8 cellular contexts compared by ENCODE assay signal in the genomic region with DNA sequence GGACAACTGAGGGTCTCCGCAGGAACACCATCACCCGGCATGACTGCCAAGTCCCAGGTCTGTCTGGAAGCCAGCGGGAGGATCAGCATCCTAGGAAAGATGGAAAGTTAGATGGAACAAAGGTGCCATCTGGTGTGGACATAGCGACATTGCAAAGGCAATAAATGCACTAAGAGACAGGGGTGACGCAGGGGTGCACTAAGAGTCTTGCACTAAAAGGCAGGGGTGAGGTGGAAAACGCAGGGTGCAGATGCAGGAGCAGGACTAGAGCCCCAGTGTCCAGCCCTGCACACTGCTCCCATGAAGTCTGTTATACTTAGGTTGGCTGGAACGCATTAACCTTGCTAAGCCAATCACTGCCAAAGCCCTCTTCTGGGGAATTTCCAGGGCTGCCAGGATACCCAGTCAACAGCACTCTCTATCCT. TPM values are rescaled to one million over a fixed set of nuclear protein-coding genes. Genes with fewer than 3 reads are reported as not detected.
DNase-seq lines count a peak whose midpoint lies in the region; ATAC-seq and TF ChIP-seq lines count a peak whose summit lies in the region.

No MANE protein-coding gene starts in this region.

- no peaks in the 10 kb centered on the region for H3K9me3 ChIP-seq in CD4-positive, CD25-positive, alpha-beta regulatory T cell (ENCODE audit: control insufficient read depth in 2 of 2, low read length in 2 of 2)
- no peaks in the 10 kb centered on the region for H3K9me3 ChIP-seq in HEK293 (ENCODE audit: control insufficient read depth, insufficient read depth, low read depth, low read length)

- peak overlapping the region in 2 of 3 donors; percentile 2 to 75 for H3K27ac Mint-ChIP-seq in CD4-positive, CD25-positive, alpha-beta regulatory T cell

- no peak overlapping the region for H3K4me3 Mint-ChIP-seq in CD4-positive, CD25-positive, alpha-beta regulatory T cell

- CTCF ChIA-PET in HEK293 (lab: Yijun Ruan, JAX) = interaction anchor here (0.6 to 11.3 kb wide), 12 partner anchors 9 to 296 kb away, joined by 3 to 180 read pairs (median 6); a partner anchor contains a TSS

- no peaks in the 10 kb centered on the region for H3K27me3 Mint-ChIP-seq in CD4-positive, CD25-positive, alpha-beta regulatory T cell

- H3K36me3 Mint-ChIP-seq in CD4-positive, CD25-positive, alpha-beta regulatory T cell = peaks cover 26% of the 10 kb centered on the region

- no peak overlapping the region for H3K27ac ChIP-seq in CD4-positive, CD25-positive, alpha-beta regulatory T cell (ENCODE audit: insufficient read depth, low read length, poor library complexity, severe bottlenecking)
- H3K27ac ChIP-seq in HEK293 (ENCODE audit: extremely low read depth, low read depth, low read length) = no peak overlapping the region

- intact Hi-C loops in head of caudate nucleus (cut with DNase I) = loop anchor here (1.0 to 10.0 kb wide), 2 partner anchors 84 to 298 kb away; a partner anchor contains a TSS

- POLR2A ChIA-PET in HEK293 (lab: Yijun Ruan, JAX) = interaction anchor here (2.8 kb wide), 1 partner anchor 56 kb away, joined by 8 read pairs; a partner anchor contains a TSS

- H3K9me3 Mint-ChIP-seq in CD4-positive, CD25-positive, alpha-beta regulatory T cell = no peaks in the 10 kb centered on the region

- H3K27me3 ChIP-seq in CD4-positive, CD25-positive, alpha-beta regulatory T cell (ENCODE audit: control insufficient read depth, insufficient read depth, low read length) = no peaks in the 10 kb centered on the region

- peaks cover 35% of the 10 kb centered on the region for H3K4me1 ChIP-seq in CD4-positive, CD25-positive, alpha-beta regulatory T cell (ENCODE audit: control insufficient read depth, insufficient read depth, low read length, poor library complexity, severe bottlenecking)
- H3K4me1 ChIP-seq in HEK293 (ENCODE audit: control insufficient read depth, insufficient read depth, low read length) = peaks cover 2% of the 10 kb centered on the region; the same call in 1 of the 2 replicates

- peaks cover 4 to 39% (median 29%) of the 10 kb centered on the region in 4 donors for H3K4me1 Mint-ChIP-seq in CD4-positive, CD25-positive, alpha-beta regulatory T cell

- no peak overlapping the region for H3K4me3 ChIP-seq in CD4-positive, CD25-positive, alpha-beta regulatory T cell (ENCODE audit: low read depth, low read length)
- no peak overlapping the region for H3K4me3 ChIP-seq in HEK293 (ENCODE audit: low read depth, low read length)

- TF ChIP-seq CTCF in HEK293 (tag by site-specific recombination; IDR thresholded peaks at IDR 0.05) = peak; percentile 51

- peaks cover 24% of the 10 kb centered on the region for H3K36me3 ChIP-seq in CD4-positive, CD25-positive, alpha-beta regulatory T cell (ENCODE audit: control insufficient read depth, insufficient read depth, low read length)
- peaks cover 7 to 37% of the 10 kb centered on the region in 2 experiments for H3K36me3 ChIP-seq in HEK293 (ENCODE audit: control insufficient read depth in 2 of 2, insufficient read depth in 1 of 2, low read length in 2 of 2)

- no peak for DNase-seq in CD4-positive, CD25-positive, alpha-beta regulatory T cell
- DNase-seq in UCSD-AML1 (lab: John Stamatoyannopoulos, UW; ENCODE audit: unreplicated experiment) (peak; percentile 18), head of caudate nucleus (peak; percentile 27 to 85 (median 62)), retina (peak; percentile 58), GM19238 (ENCODE audit: insufficient read length, low spot score) (no peak)
- no peak for DNase-seq in NK-92 treated with Interleukin-12 subunit alpha and Interleukin-12 subunit beta, amount 100 ng/mL, for 24 hours (lab: John Stamatoyannopoulos, UW)

- no peak for ATAC-seq in CD4-positive, CD25-positive, alpha-beta regulatory T cell (ENCODE audit: low read depth in 2 of 2)
- no peak for ATAC-seq in HG02870 (IDR thresholded peaks at IDR 0.05; ENCODE audit: unreplicated experiment)

TF ChIP-seq in HEK293, 187 proteins besides CTCF, POLR2A, EP300 and RAD21:
- peak; percentile 24 for TF ChIP-seq ZNF529 (tag by site-specific recombination; IDR thresholded peaks at IDR 0.05; ENCODE audit: insufficient replicate concordance)
- TF ChIP-seq ZIC2 (tag by site-specific recombination; IDR thresholded peaks at IDR 0.05) = 0 out of 2 replicates have a peak, but pooled peaks have one; percentile 31
- no peak for TF ChIP-seq ZNF184 (tag by site-specific recombination; IDR thresholded peaks at IDR 0.05)
- TF ChIP-seq, protein P1, sequence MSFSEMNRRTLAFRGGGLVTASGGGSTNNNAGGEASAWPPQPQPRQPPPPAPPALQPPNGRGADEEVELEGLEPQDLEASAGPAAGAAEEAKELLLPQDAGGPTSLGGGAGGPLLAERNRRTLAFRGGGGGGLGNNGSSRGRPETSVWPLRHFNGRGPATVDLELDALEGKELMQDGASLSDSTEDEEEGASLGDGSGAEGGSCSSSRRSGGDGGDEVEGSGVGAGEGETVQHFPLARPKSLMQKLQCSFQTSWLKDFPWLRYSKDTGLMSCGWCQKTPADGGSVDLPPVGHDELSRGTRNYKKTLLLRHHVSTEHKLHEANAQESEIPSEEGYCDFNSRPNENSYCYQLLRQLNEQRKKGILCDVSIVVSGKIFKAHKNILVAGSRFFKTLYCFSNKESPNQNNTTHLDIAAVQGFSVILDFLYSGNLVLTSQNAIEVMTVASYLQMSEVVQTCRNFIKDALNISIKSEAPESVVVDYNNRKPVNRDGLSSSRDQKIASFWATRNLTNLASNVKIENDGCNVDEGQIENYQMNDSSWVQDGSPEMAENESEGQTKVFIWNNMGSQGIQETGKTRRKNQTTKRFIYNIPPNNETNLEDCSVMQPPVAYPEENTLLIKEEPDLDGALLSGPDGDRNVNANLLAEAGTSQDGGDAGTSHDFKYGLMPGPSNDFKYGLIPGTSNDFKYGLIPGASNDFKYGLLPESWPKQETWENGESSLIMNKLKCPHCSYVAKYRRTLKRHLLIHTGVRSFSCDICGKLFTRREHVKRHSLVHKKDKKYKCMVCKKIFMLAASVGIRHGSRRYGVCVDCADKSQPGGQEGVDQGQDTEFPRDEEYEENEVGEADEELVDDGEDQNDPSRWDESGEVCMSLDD (tag by site-specific recombination; IDR thresholded peaks at IDR 0.05) = 0 out of 2 replicates have a peak, but pooled peaks have one; percentile 25
- no peak for TF ChIP-seq ZNF366 (tag by site-specific recombination; conservative IDR thresholded peaks at IDR 0.05)
- TF ChIP-seq, protein P2, sequence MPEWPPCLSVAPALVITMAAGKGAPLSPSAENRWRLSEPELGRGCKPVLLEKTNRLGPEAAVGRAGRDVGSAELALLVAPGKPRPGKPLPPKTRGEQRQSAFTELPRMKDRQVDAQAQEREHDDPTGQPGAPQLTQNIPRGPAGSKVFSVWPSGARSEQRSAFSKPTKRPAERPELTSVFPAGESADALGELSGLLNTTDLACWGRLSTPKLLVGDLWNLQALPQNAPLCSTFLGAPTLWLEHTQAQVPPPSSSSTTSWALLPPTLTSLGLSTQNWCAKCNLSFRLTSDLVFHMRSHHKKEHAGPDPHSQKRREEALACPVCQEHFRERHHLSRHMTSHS (tag by site-specific recombination; IDR thresholded peaks at IDR 0.05) = no peak
- TF ChIP-seq ZNF221 (tag by site-specific recombination; IDR thresholded peaks at IDR 0.05; ENCODE audit: borderline replicate concordance) = no peak
- no peak for TF ChIP-seq ZNF521 (tag by site-specific recombination; IDR thresholded peaks at IDR 0.05)
- no peak for TF ChIP-seq ZFP41 (tag by site-specific recombination; IDR thresholded peaks at IDR 0.05; ENCODE audit: borderline replicate concordance)
- TF ChIP-seq ZNF654 (tag by site-specific recombination; IDR thresholded peaks at IDR 0.05; ENCODE audit: low read depth) = peak; percentile 63

RNA-seq across cellular contexts. Expression of a gene that starts 15.5 kb away (rescaled TPM):
- 19.6 TPM for total RNA-seq in CD4-positive, CD25-positive, alpha-beta regulatory T cell
- 10 to 100 TPM; 70.5 to 98.3 (median 76.7) TPM for polyA plus RNA-seq in CD4-positive, CD25-positive, alpha-beta regulatory T cell

RNA-seq across cellular contexts. Expression of a gene that starts 28.9 kb away (rescaled TPM):
- 108 TPM for total RNA-seq in CD4-positive, CD25-positive, alpha-beta regulatory T cell
- 100 to 1,000 TPM; 176 to 199 (median 184) TPM for polyA plus RNA-seq in CD4-positive, CD25-positive, alpha-beta regulatory T cell

RNA-seq across cellular contexts. Expression of a gene that starts 56.2 kb away (rescaled TPM):
- total RNA-seq in CD4-positive, CD25-positive, alpha-beta regulatory T cell = 34.6 TPM
- polyA plus RNA-seq in CD4-positive, CD25-positive, alpha-beta regulatory T cell = not detected

Comparison
In these comparisons a context has a peak if more than half of its experiments do, and no peak if none do; other contexts are left out.
1. DNase-seq: peak in UCSD-AML1 (single experiment), head of caudate nucleus (42 of 42) and retina (single experiment); none in CD4-positive, CD25-positive, alpha-beta regulatory T cell (0 of 3), GM19238 (single experiment) and NK-92 treated with Interleukin-12 subunit alpha and Interleukin-12 subunit beta, amount 100 ng/mL, for 24 hours (single experiment).